ENCODE assay signal across 12 cellular contexts in the genomic region with DNA sequence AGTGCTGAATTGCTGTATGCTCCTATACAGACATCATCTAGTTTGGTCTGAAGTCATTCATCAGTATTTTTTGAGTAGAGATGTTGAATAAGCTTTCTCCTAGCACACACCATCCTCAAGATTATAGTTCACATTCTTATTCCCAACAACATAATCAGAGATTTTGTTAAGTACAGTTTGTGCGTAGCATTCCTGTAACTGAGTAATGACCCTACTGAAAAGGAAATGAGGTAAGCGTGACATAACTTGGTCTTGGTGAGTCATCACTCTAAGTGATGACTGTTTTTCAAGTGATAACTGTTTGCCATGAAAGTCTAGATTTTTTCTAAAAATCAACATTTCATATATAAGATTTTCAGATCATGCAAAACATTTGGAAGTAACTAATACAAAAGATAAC. TPM values are rescaled to one million over a fixed set of nuclear protein-coding genes. Genes with fewer than 3 reads are reported as not detected.
DNase-seq lines count a peak whose midpoint lies in the region; ATAC-seq, FAIRE-seq and TF ChIP-seq lines count a peak whose summit lies in the region.
"Had no signal": no experiment of that assay in that cellular context is flagged by ENCODE, and none has a peak within 500 bp of the region (broad histone marks: within the 10 kb centered on the region; RNA-seq: fewer than 3 reads in every experiment).

No MANE protein-coding gene starts in this region.

- TF ChIP-seq CTCF in upper lobe of left lung (IDR thresholded peaks at IDR 0.05), result no peak

- 72 to 81% methylated on average over 2 of the region's 2 CpGs for WGBS in upper lobe of left lung, 2 donors

- no peak for TF ChIP-seq POLR2A in upper lobe of left lung (IDR thresholded peaks at IDR 0.05)

- DNase-seq in COLO829 (ENCODE audit: low spot score), result peak; percentile 19
- DNase-seq in M059J (ENCODE audit: low read depth), result peak; percentile 84
- DNase-seq in non-pigmented ciliary epithelial cell (ENCODE audit: low read depth), result peak; percentile 90
- DNase-seq in upper lobe of left lung, result no peak
- DNase-seq: naive B cell; stimulated activated CD8-positive, alpha-beta memory T cell treated with anti-CD3 and anti-CD28 coated beads, Interleukin-4, amount 100 ng/mL, for 48 hours; T-helper 9 cell had no signal

- ATAC-seq in GM18861 (IDR thresholded peaks at IDR 0.05; ENCODE audit: unreplicated experiment) (no peak), upper lobe of left lung (ENCODE audit: low FRiP score in 2 of 2) (no peak), HG03432 (IDR thresholded peaks at IDR 0.05; ENCODE audit: unreplicated experiment) (no peak), HG03135 (IDR thresholded peaks at IDR 0.05; ENCODE audit: unreplicated experiment) (no peak)

- H3K36me3 ChIP-seq in upper lobe of left lung, result no peaks in the 10 kb centered on the region

- H3K4me1 ChIP-seq in upper lobe of left lung, result no peaks in the 10 kb centered on the region

- no peak for TF ChIP-seq EP300 in upper lobe of left lung (IDR thresholded peaks at IDR 0.05)

- no peak overlapping the region for H3K4me3 ChIP-seq in upper lobe of left lung

- H3K9me3 ChIP-seq in upper lobe of left lung, result no peaks in the 10 kb centered on the region

- H3K27ac ChIP-seq in upper lobe of left lung, result no peak overlapping the region

- no peaks in the 10 kb centered on the region for H3K27me3 ChIP-seq in upper lobe of left lung

- peak; percentile 18 for FAIRE-seq in colon (lab: Jason Lieb, UNC)
- FAIRE-seq: GM12892 had no signal

RNA-seq across cellular contexts. Expression of a gene that starts 18.5 kb away (rescaled TPM):
- total RNA-seq in M059J (2014; rRNA removed; shearing (Covaris generic)), result not detected in 2 replicates
- 10 to 100 TPM in 3 of 6 donors, 1 to 10 TPM in 2, under 1 TPM in 1; 0.43 to 60.5 (median 9.9) TPM for total RNA-seq in upper lobe of left lung

Comparison
In these comparisons a context has a peak if more than half of its experiments do, and no peak if none do; other contexts are left out.
1. DNase-seq: peak in COLO829 (single experiment), M059J (single experiment) and non-pigmented ciliary epithelial cell (single experiment); none in upper lobe of left lung (0 of 2).